Comparison of ENCODE assay signal across 27 cellular contexts in genomic region chr7:157307534-157307838, GRCh38. TPM values are rescaled to one million over a fixed set of nuclear protein-coding genes. Genes with fewer than 3 reads are reported as not detected.
DNase-seq lines count a peak whose midpoint lies in the region; ATAC-seq and TF ChIP-seq lines count a peak whose summit lies in the region.
"Had no signal": no experiment of that assay in that cellular context is flagged by ENCODE, and none has a peak within 500 bp of the region (broad histone marks: within the 10 kb centered on the region; RNA-seq: fewer than 3 reads in every experiment).

No MANE protein-coding gene starts in this region.

- no TSS peak for BruUV-seq in Caco-2 (replicated peaks; lab: Mats Ljungman, UMichigan)

- POLR2A ChIA-PET in Caco-2 (lab: Charles Lee) = no interaction called here

- H3K4me1 Mint-ChIP-seq in GM23338 (peaks cover 46% of the 10 kb centered on the region), T-helper 17 cell (peaks cover 13% of the 10 kb centered on the region), Caco-2 (ENCODE audit: low read depth, unreplicated experiment) (peaks cover 27% of the 10 kb centered on the region)

- no peak for TF ChIP-seq CTCF in GM23338 (conservative IDR thresholded peaks at IDR 0.05; ENCODE audit: low read depth in 2 of 2)
- TF ChIP-seq CTCF in Caco-2 (IDR thresholded peaks at IDR 0.05; ENCODE audit: insufficient read depth in 1 of 2, low read depth in 1 of 2, low read length in 1 of 2, severe bottlenecking in 1 of 2, unreplicated experiment in 1 of 2) = no peak
- no peak for TF ChIP-seq CTCF in gastroesophageal sphincter (IDR thresholded peaks at IDR 0.05)

- no peaks in the 10 kb centered on the region for H3K79me2 ChIP-seq in GM23338 (replicated peaks; ENCODE audit: insufficient read depth)
- H3K79me2 ChIP-seq in Karpas-422 (ENCODE audit: low read length) = no peaks in the 10 kb centered on the region
- H3K79me2 ChIP-seq: parathyroid adenoma had no signal

- peak overlapping the region; percentile 54 for H3K4me2 ChIP-seq in GM23338
- no peak overlapping the region for H3K4me2 ChIP-seq in mesenchymal stem cell (ENCODE audit: low read length, poor library complexity, severe bottlenecking)
- no peak overlapping the region for H3K4me2 ChIP-seq in Karpas-422 (ENCODE audit: low read depth, low read length, poor library complexity, severe bottlenecking)
- H3K4me2 ChIP-seq: neural progenitor cell had no signal

- TF ChIP-seq EP300 in gastroesophageal sphincter (IDR thresholded peaks at IDR 0.05) = no peak

- 95% methylated on average over 7 of the region's 7 CpGs for WGBS in mesenchymal stem cell
- 52 to 89% methylated on average over 2 to 5 of the region's 7 CpGs for WGBS in gastroesophageal sphincter (ENCODE audit: low coverage in 1 of 2), 2 donors

- no peak overlapping the region for H3K23ac ChIP-seq in mesenchymal stem cell (ENCODE audit: low read length in 2 of 2)

- peak overlapping the region; percentile 46 for H2AK5ac ChIP-seq in mesenchymal stem cell (ENCODE audit: low read length, severe bottlenecking)

- H3K27ac Mint-ChIP-seq in GM23338 = peak overlapping the region; percentile 86
- H3K27ac Mint-ChIP-seq in T-helper 17 cell = peak overlapping the region; percentile 9
- H3K27ac Mint-ChIP-seq in Caco-2 (ENCODE audit: unreplicated experiment) = no peak overlapping the region
- H3K27ac Mint-ChIP-seq: activated naive CD4-positive, alpha-beta T cell treated with anti-CD3 and anti-CD28 coated beads, Interleukin-2, amount 50 U/mL, for 72 hours; neural progenitor cell had no signal

- H3K4me1 ChIP-seq in GM23338 (ENCODE audit: insufficient read depth) (peaks cover 26% of the 10 kb centered on the region), HUES48 (ENCODE audit: control insufficient read depth, insufficient read depth, low read length) (peaks cover 34% of the 10 kb centered on the region), mesenchymal stem cell (ENCODE audit: control insufficient read depth, insufficient read depth, low read depth, low read length) (peaks cover 21% of the 10 kb centered on the region), Caco-2 (peaks cover 11% of the 10 kb centered on the region; the same call in 1 of the 2 replicates), gastroesophageal sphincter (peaks cover 0 to 5% (median 0%) of the 10 kb centered on the region in 3 donors), Karpas-422 (ENCODE audit: low read length) (peaks cover 2% of the 10 kb centered on the region)
- H3K4me1 ChIP-seq: neural progenitor cell, parathyroid adenoma had no signal

- no peak overlapping the region for H4K8ac ChIP-seq in mesenchymal stem cell (ENCODE audit: low read length)

- no peak overlapping the region for H2BK120ac ChIP-seq in mesenchymal stem cell (ENCODE audit: low read depth, low read length)

- CTCF ChIA-PET in Caco-2 (lab: Charles Lee) = interaction anchor here (0.6 to 1.1 kb wide), 2 partner anchors 34 to 1422 kb away, joined by 3 read pairs; no protein-coding TSS in a partner anchor

- H3K9me2 ChIP-seq in GM23338 (ENCODE audit: insufficient read depth) (no peaks in the 10 kb centered on the region), Karpas-422 (replicated peaks; ENCODE audit: insufficient read depth, low read length) (no peaks in the 10 kb centered on the region)

- H3K27ac ChIP-seq in GM23338 (ENCODE audit: low read depth) = peak overlapping the region; percentile 89
- peak overlapping the region; percentile 72 for H3K27ac ChIP-seq in HUES48 (ENCODE audit: low read depth, low read length)
- H3K27ac ChIP-seq in mesenchymal stem cell (ENCODE audit: low read length, poor library complexity, severe bottlenecking) = no peak overlapping the region
- no peak overlapping the region for H3K27ac ChIP-seq in gastroesophageal sphincter
- H3K27ac ChIP-seq in Karpas-422 (ENCODE audit: low read length) = no peak overlapping the region
- H3K27ac ChIP-seq: C4-2B, cardiac muscle cell, epithelial cell of prostate, neural progenitor cell, parathyroid adenoma, suprapubic skin, WERI-Rb-1 had no signal

- peaks cover 13% of the 10 kb centered on the region for H3F3A ChIP-seq in GM23338 (replicated peaks; ENCODE audit: low read depth)

- no peak overlapping the region for H2BK15ac ChIP-seq in mesenchymal stem cell (ENCODE audit: low read depth, poor library complexity, severe bottlenecking)

- H3K9ac ChIP-seq in HUES48 (ENCODE audit: low read depth, low read length) (no peak overlapping the region), mesenchymal stem cell (ENCODE audit: low read length) (no peak overlapping the region), Karpas-422 (ENCODE audit: low read length) (no peak overlapping the region)
- H3K9ac ChIP-seq: neural progenitor cell, parathyroid adenoma had no signal

- H3K36me3 Mint-ChIP-seq in GM23338 (ENCODE audit: low read depth) (peaks cover 4% of the 10 kb centered on the region; the same call in 2 of the 3 replicates), T-helper 17 cell (ENCODE audit: low read depth) (no peaks in the 10 kb centered on the region), Caco-2 (ENCODE audit: insufficient read depth, unreplicated experiment) (peaks cover 4% of the 10 kb centered on the region)
- H3K36me3 Mint-ChIP-seq: activated naive CD4-positive, alpha-beta T cell treated with anti-CD3 and anti-CD28 coated beads, Interleukin-2, amount 50 U/mL, for 72 hours; neural progenitor cell had no signal

- TF ChIP-seq POLR2A in gastroesophageal sphincter (IDR thresholded peaks at IDR 0.05) = no peak

- peak overlapping the region; percentile 19; the same call in 1 of the 2 replicates for H3K4me3 ChIP-seq in GM23338
- no peak overlapping the region for H3K4me3 ChIP-seq in HUES48 (ENCODE audit: low read depth, low read length)
- H3K4me3 ChIP-seq in mesenchymal stem cell (ENCODE audit: insufficient read depth in 1 of 2, low read depth in 1 of 2, low read length in 2 of 2) = no peak overlapping the region
- no peak overlapping the region for H3K4me3 ChIP-seq in Caco-2 (ENCODE audit: low read depth, low read length)
- H3K4me3 ChIP-seq in gastroesophageal sphincter = no peak overlapping the region
- H3K4me3 ChIP-seq in Karpas-422 (ENCODE audit: low read length) = no peak overlapping the region
- H3K4me3 ChIP-seq: cardiac muscle cell, neural progenitor cell, skin epidermis, suprapubic skin had no signal

- H3K27me3 Mint-ChIP-seq in GM23338 (ENCODE audit: insufficient read depth, low read depth, poor library complexity) (peaks cover 32% of the 10 kb centered on the region), T-helper 17 cell (no peaks in the 10 kb centered on the region), Caco-2 (ENCODE audit: insufficient read depth, unreplicated experiment) (no peaks in the 10 kb centered on the region)

- H3K9me3 ChIP-seq in HUES48 (ENCODE audit: control insufficient read depth, insufficient read depth, low read length) (no peaks in the 10 kb centered on the region), T-helper 17 cell (ENCODE audit: control insufficient read depth, low read length, poor library complexity, severe bottlenecking) (no peaks in the 10 kb centered on the region), mesenchymal stem cell (ENCODE audit: control insufficient read depth, low read length) (no peaks in the 10 kb centered on the region), Caco-2 (no peaks in the 10 kb centered on the region), gastroesophageal sphincter (no peaks in the 10 kb centered on the region), Karpas-422 (ENCODE audit: low read length) (no peaks in the 10 kb centered on the region)
- H3K9me3 ChIP-seq: suprapubic skin had no signal

- H3K4me3 Mint-ChIP-seq in GM23338 (peak overlapping the region; percentile 9; the same call in 1 of the 3 replicates), T-helper 17 cell (no peak overlapping the region), Caco-2 (ENCODE audit: unreplicated experiment) (no peak overlapping the region)
- H3K4me3 Mint-ChIP-seq: neural progenitor cell had no signal

- no peak overlapping the region for H4K91ac ChIP-seq in mesenchymal stem cell (ENCODE audit: low read length)

- DNase-seq in GM23338 (ENCODE audit: low spot score) = no peak
- DNase-seq in T-helper 17 cell = no peak
- DNase-seq in mesenchymal stem cell = no peak
- no peak for DNase-seq in NCI-H1048 (lab: John Stamatoyannopoulos, UW)
- no peak for DNase-seq in Caco-2
- DNase-seq in Karpas-422 = no peak
- DNase-seq: activated CD4-positive, alpha-beta T cell treated with anti-CD3 and anti-CD28 coated beads, Interleukin-2, amount 50 U/mL, for 1 hour; aorta; COR-L47; effector CD4-positive, alpha-beta T cell; GDM1; hippocampal formation; NCI-H1092; NCI-H1694; NCI-H446 treated with DMSO at 0.1 percent for 48 hours; stimulated activated naive CD4-positive, alpha-beta T cell treated with Interleukin-2 at 50 U/mL for 16 hours; WERI-Rb-1 had no signal

- no peaks in the 10 kb centered on the region for H3K79me1 ChIP-seq in mesenchymal stem cell (replicated peaks; ENCODE audit: low read length, poor library complexity, severe bottlenecking)

- no peak overlapping the region for H2BK5ac ChIP-seq in mesenchymal stem cell (ENCODE audit: low read depth, low read length, poor library complexity, severe bottlenecking)

- no peak overlapping the region for H2BK12ac ChIP-seq in mesenchymal stem cell (ENCODE audit: low read length in 2 of 2)

- peaks cover 8% of the 10 kb centered on the region; the same call in 2 of the 3 replicates for H3K9me3 Mint-ChIP-seq in GM23338
- H3K9me3 Mint-ChIP-seq in Caco-2 (ENCODE audit: unreplicated experiment) = no peaks in the 10 kb centered on the region
- H3K9me3 Mint-ChIP-seq: activated naive CD4-positive, alpha-beta T cell treated with anti-CD3 and anti-CD28 coated beads, Interleukin-2, amount 50 U/mL, for 72 hours; neural progenitor cell had no signal

- H2AFZ ChIP-seq in GM23338 (no peak overlapping the region), mesenchymal stem cell (ENCODE audit: low read depth, low read length) (no peak overlapping the region), Karpas-422 (ENCODE audit: low read length) (no peak overlapping the region)
- H2AFZ ChIP-seq: neural progenitor cell, parathyroid adenoma had no signal

- no peak overlapping the region for H3K18ac ChIP-seq in mesenchymal stem cell (ENCODE audit: low read depth in 1 of 2, low read length in 2 of 2)

- ATAC-seq in GM23338 (no peak), T-helper 17 cell (no peak), gastroesophageal sphincter (no peak)

- intact Hi-C loops in Caco-2 (cut with micrococcal nuclease; ENCODE audit: unreplicated experiment) = no loop called here

- H3K27me3 ChIP-seq in GM23338 (ENCODE audit: insufficient read depth) (no peaks in the 10 kb centered on the region), HUES48 (ENCODE audit: control insufficient read depth, insufficient read depth, low read length) (no peaks in the 10 kb centered on the region), mesenchymal stem cell (ENCODE audit: control insufficient read depth in 1 of 2, insufficient read depth in 1 of 2, low read length in 2 of 2) (no peaks in the 10 kb centered on the region), Caco-2 (replicated peaks; ENCODE audit: control insufficient read depth, insufficient read depth, low read length) (no peaks in the 10 kb centered on the region), gastroesophageal sphincter (no peaks in the 10 kb centered on the region), Karpas-422 (ENCODE audit: low read length) (no peaks in the 10 kb centered on the region)
- H3K27me3 ChIP-seq: cardiac muscle cell, suprapubic skin had no signal

- H3K36me3 ChIP-seq in GM23338 (ENCODE audit: insufficient read depth) (no peaks in the 10 kb centered on the region), HUES48 (ENCODE audit: control insufficient read depth, insufficient read depth, low read length) (no peaks in the 10 kb centered on the region), mesenchymal stem cell (ENCODE audit: control insufficient read depth in 1 of 2, insufficient read depth in 2 of 2, low read depth in 1 of 2, low read length in 2 of 2) (no peaks in the 10 kb centered on the region), Caco-2 (ENCODE audit: control insufficient read depth, insufficient read depth, low read length) (no peaks in the 10 kb centered on the region), gastroesophageal sphincter (no peaks in the 10 kb centered on the region), Karpas-422 (ENCODE audit: insufficient read depth, low read length) (no peaks in the 10 kb centered on the region)
- H3K36me3 ChIP-seq: cardiac muscle cell, neural progenitor cell, suprapubic skin, WERI-Rb-1 had no signal

- H4K20me1 ChIP-seq in GM23338 (replicated peaks; ENCODE audit: insufficient read depth) = no peaks in the 10 kb centered on the region
- H4K20me1 ChIP-seq in Karpas-422 (ENCODE audit: insufficient read depth, low read depth, low read length) = no peaks in the 10 kb centered on the region

- H3K4ac ChIP-seq in mesenchymal stem cell (ENCODE audit: low read depth in 1 of 2, low read length in 2 of 2) = no peak overlapping the region

- H3K14ac ChIP-seq in mesenchymal stem cell (ENCODE audit: low read length in 2 of 2) = no peak overlapping the region

RNA-seq across cellular contexts. Expression of gene DNAJB6, which starts 29.3 kb away (rescaled TPM):
- 308 and 325 TPM in 2 replicates for total RNA-seq in GM23338 (2014; rRNA removed; shearing (Covaris generic))
- polyA plus RNA-seq in GM23338 (2016; fragmentation: Nextera tagmentation; extraction: Ambion mirVana) = 305 and 322 TPM in 2 replicates
- total RNA-seq in T-helper 17 cell (100 to 1,000 TPM; 266 to 278 TPM), Caco-2 (2022) (108 and 113 TPM in 2 replicates), gastroesophageal sphincter (100 to 1,000 TPM; 117 to 195 (median 148) TPM)
- 177 TPM for polyA plus RNA-seq in mesenchymal stem cell (2013, experiment 1 of 2)
- 148 TPM for polyA plus RNA-seq in mesenchymal stem cell (2013, experiment 2 of 2)
- total RNA-seq in Karpas-422 (2014; rRNA removed; shearing (Covaris generic); ENCODE audit: low replicate concordance) = 34.1 and 54.5 TPM in 2 replicates

Comparison
In these comparisons a context has a peak if more than half of its experiments do, and no peak if none do; other contexts are left out.
1. H3K27ac ChIP-seq: peak in GM23338 (single experiment) and HUES48 (single experiment); none in mesenchymal stem cell (single experiment), gastroesophageal sphincter (0 of 4) and Karpas-422 (single experiment).